10 cellular contexts compared by ENCODE assay signal in the genomic region with DNA sequence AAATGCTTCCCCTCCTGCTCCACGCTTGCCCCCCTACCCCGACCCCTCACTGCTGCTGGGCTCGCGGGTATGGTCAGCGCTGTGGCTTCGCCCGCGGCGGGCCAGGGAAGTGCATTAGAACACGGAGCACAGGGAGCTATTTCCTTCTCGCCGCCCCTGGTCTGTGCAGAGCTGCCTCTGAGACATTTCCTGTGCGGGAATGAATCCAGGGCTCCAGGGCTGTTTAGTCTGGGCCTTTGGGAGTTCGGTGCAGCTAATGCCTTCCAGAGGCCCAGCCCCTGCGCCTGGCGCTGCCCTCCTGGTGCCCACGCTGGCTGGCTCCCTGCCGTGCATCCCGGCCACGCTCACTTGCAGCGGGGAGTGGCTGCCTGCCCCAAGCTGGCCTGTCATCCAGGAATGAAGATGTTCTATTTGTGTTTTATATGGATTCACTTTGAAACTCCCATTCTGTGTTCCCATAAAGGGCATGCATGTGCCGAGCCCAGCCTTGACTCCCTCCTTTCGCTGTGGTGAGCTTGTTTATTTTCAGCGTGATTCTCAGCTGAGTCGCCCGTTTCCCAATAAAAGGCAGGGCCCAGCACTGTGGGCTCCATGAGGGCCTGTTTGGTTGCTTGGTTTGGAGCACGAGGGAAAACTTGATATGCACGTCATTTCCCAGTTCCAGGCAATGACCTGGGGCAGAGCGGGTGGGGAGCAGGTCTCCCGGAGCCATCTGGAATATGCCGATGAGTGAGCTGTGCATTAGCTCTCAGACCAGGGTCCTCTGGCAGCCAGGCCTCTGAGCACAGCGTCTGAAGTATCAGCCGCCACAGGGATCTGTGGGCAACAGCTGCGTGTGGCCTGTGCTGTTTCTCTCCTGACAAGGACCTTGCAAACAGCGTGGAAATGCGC. TPM values are rescaled to one million over a fixed set of nuclear protein-coding genes. Genes with fewer than 3 reads are reported as not detected.
DNase-seq lines count a peak whose midpoint lies in the region; ATAC-seq, FAIRE-seq and TF ChIP-seq lines count a peak whose summit lies in the region.
"Had no signal": no experiment of that assay in that cellular context is flagged by ENCODE, and none has a peak within 500 bp of the region (broad histone marks: within the 10 kb centered on the region; RNA-seq: fewer than 3 reads in every experiment).

No MANE protein-coding gene starts in this region.

- H3K4me2 ChIP-seq in mammary epithelial cell (ENCODE audit: insufficient read depth, low read depth, low read length), result no peak overlapping the region
- H3K4me2 ChIP-seq: KMS-11 had no signal

- H3K36me3 Mint-ChIP-seq in MCF 10A (ENCODE audit: insufficient read depth, unreplicated experiment), result no peaks in the 10 kb centered on the region

- in situ Hi-C loops in mammary epithelial cell (cut with MboI; ENCODE audit: low sequenced_read_pairs in 2 of 2), result no loop called here

- POLR2A ChIA-PET in MCF 10A (lab: Yijun Ruan, JAX), result interaction anchor here (0.5 to 2.9 kb wide), 13 partner anchors 9 to 153 kb away, joined by 3 to 22 read pairs (median 6); no protein-coding TSS in a partner anchor

- TF ChIP-seq CTCF in MCF 10A (IDR thresholded peaks at IDR 0.05; ENCODE audit: unreplicated experiment) (no peak), mammary epithelial cell (conservative IDR thresholded peaks at IDR 0.05 in 1 of 2, IDR thresholded peaks at IDR 0.05 in 1 of 2; ENCODE audit: extremely low read depth in 1 of 2, insufficient read depth in 1 of 2, low read depth in 1 of 2, low read length in 2 of 2) (no peak), D721Med (IDR thresholded peaks at IDR 0.05; ENCODE audit: insufficient read depth, missing control alignments) (no peak)

- H3K4me3 Mint-ChIP-seq in MCF 10A (ENCODE audit: unreplicated experiment), result peak overlapping the region; percentile 54

- no peaks in the 10 kb centered on the region for H4K20me1 ChIP-seq in mammary epithelial cell (ENCODE audit: insufficient read depth, low read length)

- intact Hi-C loops in MCF 10A (cut with micrococcal nuclease), result loop anchor here (5.0 kb wide), 3 partner anchors 41 to 71 kb away; partner anchors contain the start of gene SH3RF3
- intact Hi-C loops in mammary epithelial cell (cut with micrococcal nuclease), result no loop called here
- intact Hi-C loops in aorta (cut with DNase I), result loop anchor here in 1 of 2 donors (2.0 kb wide), 1 partner anchor 267 kb away; no protein-coding TSS in a partner anchor

- H3K4me3 ChIP-seq in mammary epithelial cell (replicated peaks in 1 of 3; ENCODE audit: insufficient read depth in 1 of 3, low read depth in 2 of 3, low read length in 3 of 3), result no peak overlapping the region
- no peak overlapping the region for H3K4me3 ChIP-seq in duodenal mucosa (ENCODE audit: low read depth in 1 of 2, low read length in 2 of 2)
- no peak overlapping the region for H3K4me3 ChIP-seq in aorta (ENCODE audit: low read length in 2 of 2)

- FAIRE-seq in D721Med (lab: Jason Lieb, UNC), result no peak

- H3K9me3 Mint-ChIP-seq in MCF 10A (ENCODE audit: unreplicated experiment), result no peaks in the 10 kb centered on the region

- peak; percentile 84 for ATAC-seq in aorta (ENCODE audit: low FRiP score)

- peak overlapping the region; percentile 55 for H3K27ac Mint-ChIP-seq in MCF 10A (ENCODE audit: low read depth, unreplicated experiment)

- H3K27me3 ChIP-seq in mammary epithelial cell (ENCODE audit: insufficient read depth, low read length) (peaks cover 6% of the 10 kb centered on the region), duodenal mucosa (ENCODE audit: control insufficient read depth in 1 of 2, insufficient read depth in 2 of 2, low read length in 2 of 2) (no peaks in the 10 kb centered on the region), aorta (ENCODE audit: control insufficient read depth in 1 of 2, insufficient read depth in 2 of 2, low read length in 1 of 2) (no peaks in the 10 kb centered on the region)

- peaks cover 59% of the 10 kb centered on the region for H3K4me1 Mint-ChIP-seq in MCF 10A (ENCODE audit: insufficient read depth, unreplicated experiment)

- dilution Hi-C loops in mammary epithelial cell (cut with HindIII; ENCODE audit: low sequenced_read_pairs), result no loop called here

- H3K27ac ChIP-seq in mammary epithelial cell (ENCODE audit: insufficient read depth, low read depth, low read length) (no peak overlapping the region), duodenal mucosa (ENCODE audit: low read depth, low read length) (peak overlapping the region; percentile 79), aorta (ENCODE audit: low read depth in 1 of 2, low read length in 2 of 2) (peak overlapping the region; percentile 97 to 100)
- H3K27ac ChIP-seq: KMS-11 had no signal

- H3K36me3 ChIP-seq in mammary epithelial cell (ENCODE audit: insufficient read depth, low read length), result no peaks in the 10 kb centered on the region
- H3K36me3 ChIP-seq in duodenal mucosa (ENCODE audit: control insufficient read depth in 1 of 2, insufficient read depth in 2 of 2, low read length in 2 of 2), result no peaks in the 10 kb centered on the region
- H3K36me3 ChIP-seq in aorta (ENCODE audit: control insufficient read depth in 1 of 2, insufficient read depth in 2 of 2, low read length in 1 of 2), result no peaks in the 10 kb centered on the region

- 85% methylated on average over 34 of the region's 36 CpGs for WGBS in mammary epithelial cell (ENCODE audit: low coverage, missing lambda C conversion rate)
- 4 to 8% methylated on average over 36 of the region's 36 CpGs for whole genome bisulfite sequencing in aorta, 2 donors

- H3K27me3 Mint-ChIP-seq in MCF 10A (ENCODE audit: insufficient read depth, unreplicated experiment), result no peaks in the 10 kb centered on the region

- CTCF ChIA-PET in MCF 10A (lab: Yijun Ruan, JAX) (interaction anchor here (0.5 to 2.3 kb wide), 15 partner anchors 10 to 339 kb away, joined by 3 to 8 read pairs (median 4); no protein-coding TSS in a partner anchor), mammary epithelial cell (lab: Charles Lee; ENCODE audit: low non-redundant PET) (no interaction called here)

- no peak overlapping the region for H3K9ac ChIP-seq in mammary epithelial cell (ENCODE audit: insufficient read depth, low read length)
- peak overlapping the region in 1 of 2 donors; percentile 22 for H3K9ac ChIP-seq in duodenal mucosa (ENCODE audit: low read depth in 1 of 2, low read length in 2 of 2)
- H3K9ac ChIP-seq: KMS-11 had no signal

- H3K9me3 ChIP-seq in mammary epithelial cell (replicated peaks; ENCODE audit: insufficient read depth, low read length), result no peaks in the 10 kb centered on the region
- H3K9me3 ChIP-seq in duodenal mucosa (ENCODE audit: control insufficient read depth in 1 of 2, low read length in 2 of 2), result peaks cover 0 to 4% of the 10 kb centered on the region in 2 donors
- H3K9me3 ChIP-seq in aorta (ENCODE audit: control insufficient read depth, low read length), result no peaks in the 10 kb centered on the region

- H2AFZ ChIP-seq in mammary epithelial cell (ENCODE audit: low read depth, low read length), result no peak overlapping the region

- DNase-seq in MCF 10A (ENCODE audit: unreplicated experiment) (peak; percentile 93), mammary epithelial cell (no peak), lung microvascular endothelial cell (ENCODE audit: low read depth in 2 of 2) (peak; percentile 85 to 94), aorta (peak; percentile 87 to 91), D721Med (ENCODE audit: insufficient read length, low spot score) (no peak), ecto neural progenitor cell (ENCODE audit: low spot score) (no peak)
- no peak for DNase-seq in activated CD4-positive, alpha-beta T cell treated with anti-CD3 and anti-CD28 coated beads, Interleukin-2, amount 50 U/mL, for 48 hours
- DNase-seq: ACHN had no signal

- BruUV-seq in MCF 10A (replicated peaks; lab: Mats Ljungman, UMichigan) (no TSS peak), mammary epithelial cell (replicated peaks; lab: Mats Ljungman, UMichigan) (no TSS peak)

- H3K79me2 ChIP-seq in mammary epithelial cell (ENCODE audit: insufficient read depth, low read length), result no peaks in the 10 kb centered on the region

- H3K4me1 ChIP-seq in mammary epithelial cell (ENCODE audit: insufficient read depth, low read length) (no peaks in the 10 kb centered on the region), duodenal mucosa (ENCODE audit: control insufficient read depth in 1 of 2, insufficient read depth in 2 of 2, low read length in 2 of 2) (peaks cover 0 to 15% of the 10 kb centered on the region in 2 donors), aorta (ENCODE audit: control insufficient read depth in 1 of 2, insufficient read depth in 2 of 2, low read length in 2 of 2) (peaks cover 10 to 16% of the 10 kb centered on the region in 2 donors)

RNA-seq across cellular contexts. Expression of gene SH3RF3, which starts 42.7 kb away (rescaled TPM):
- total RNA-seq in MCF 10A (2022), result 21.0 and 21.7 TPM in 2 replicates
- 1 to 10 TPM in 1 of 2 donors, under 1 TPM in 1; 0.33 to 2.0 TPM for total RNA-seq in mammary epithelial cell
- 0.20 TPM for polyA plus RNA-seq in mammary epithelial cell
- polyA minus RNA-seq in mammary epithelial cell, result not detected
- total RNA-seq in lung microvascular endothelial cell, result 4.8 and 7.3 TPM in 2 replicates
- 10 to 100 TPM; 22.8 to 24.4 TPM for total RNA-seq in aorta
- 10 to 100 TPM in 1 of 2 donors, 1 to 10 TPM in 1; 3.1 to 13.1 TPM for polyA plus RNA-seq in aorta

Comparison
In these comparisons a context has a peak if more than half of its experiments do, and no peak if none do; other contexts are left out.
1. DNase-seq: peak in MCF 10A (single experiment), lung microvascular endothelial cell (2 of 2) and aorta (2 of 2); none in mammary epithelial cell (single experiment), D721Med (single experiment), activated CD4-positive, alpha-beta T cell treated with anti-CD3 and anti-CD28 coated beads, Interleukin-2, amount 50 U/mL, for 48 hours (0 of 2) and ecto neural progenitor cell (single experiment).